15 cellular contexts compared by ENCODE assay signal in the genomic region with DNA sequence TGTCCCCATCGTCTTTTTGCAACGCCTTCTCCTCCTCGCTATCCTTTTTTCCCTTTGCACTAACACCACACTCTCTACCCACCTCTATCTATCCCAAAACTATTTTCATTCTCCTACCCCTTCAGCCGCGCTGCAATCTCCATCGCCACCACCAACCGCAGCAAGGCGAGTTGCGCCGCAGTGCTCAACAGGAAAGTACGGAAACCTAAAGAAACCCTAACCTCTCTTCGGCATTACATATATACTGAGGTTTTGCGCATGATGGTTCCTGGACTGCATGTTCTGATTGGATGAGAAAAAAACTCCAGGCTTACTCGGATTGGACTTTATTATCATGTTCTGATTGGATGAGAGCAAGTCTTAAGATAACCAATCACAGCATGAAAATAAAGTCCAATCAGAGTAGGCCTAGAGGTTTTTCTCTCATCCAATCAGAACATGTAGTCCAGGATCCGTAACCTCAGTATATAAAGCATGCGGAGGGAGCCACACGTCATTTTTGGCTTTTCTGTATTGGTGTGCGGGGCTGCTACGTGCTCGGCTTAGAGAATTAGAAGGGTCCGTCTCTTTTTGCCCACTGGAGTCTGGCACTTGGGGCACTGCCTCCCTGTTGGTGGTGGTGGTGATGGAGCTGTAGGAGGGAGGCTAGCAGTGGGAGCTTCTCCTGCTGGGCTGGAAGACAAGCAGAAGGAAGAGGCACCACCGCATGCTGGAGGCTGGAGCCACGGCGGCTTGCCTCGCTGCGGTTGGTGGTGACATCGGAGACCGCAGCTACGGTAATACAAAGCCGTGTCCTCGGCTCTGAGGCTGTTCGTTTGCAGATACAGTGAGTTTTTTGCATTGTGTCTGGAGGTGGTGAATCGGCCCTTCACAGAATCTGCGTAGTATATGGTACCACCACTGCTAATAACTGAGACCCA.
DNase-seq lines count a peak whose midpoint lies in the region; ATAC-seq and TF ChIP-seq lines count a peak whose summit lies in the region.
"Had no signal": no experiment of that assay in that cellular context is flagged by ENCODE, and none has a peak within 500 bp of the region (broad histone marks: within the 10 kb centered on the region; RNA-seq: fewer than 3 reads in every experiment).

No MANE protein-coding gene starts in this region.

- no peak overlapping the region for H2AFZ ChIP-seq in neuronal stem cell (ENCODE audit: low read length)
- H2AFZ ChIP-seq: GM23248 had no signal

- H3K79me1 ChIP-seq in neuronal stem cell (ENCODE audit: low read depth, low read length) = no peaks in the 10 kb centered on the region

- peaks cover 88% of the 10 kb centered on the region for H3K27me3 Mint-ChIP-seq in MCF 10A (ENCODE audit: insufficient read depth, unreplicated experiment)

- no peak overlapping the region for H4K8ac ChIP-seq in neuronal stem cell (ENCODE audit: low read depth, low read length)

- POLR2A ChIA-PET in MCF 10A (lab: Yijun Ruan, JAX) = no interaction called here

- H3K27me3 ChIP-seq in neuronal stem cell (ENCODE audit: control insufficient read depth in 3 of 3, insufficient read depth in 3 of 3, low read depth in 1 of 3, low read length in 3 of 3) = no peaks in the 10 kb centered on the region
- H3K27me3 ChIP-seq in Peyer's patch = no peaks in the 10 kb centered on the region

- H3K9me3 ChIP-seq in neuronal stem cell (replicated peaks in 1 of 2; ENCODE audit: control insufficient read depth in 2 of 2, insufficient read depth in 1 of 2, low read depth in 1 of 2, low read length in 2 of 2) = peaks cover 0 to 8% of the 10 kb centered on the region in 2 donors
- H3K9me3 ChIP-seq in Peyer's patch = no peaks in the 10 kb centered on the region

- H2AK5ac ChIP-seq in neuronal stem cell (ENCODE audit: low read depth, low read length) = no peak overlapping the region

- TF ChIP-seq CTCF in MCF 10A (IDR thresholded peaks at IDR 0.05; ENCODE audit: unreplicated experiment) (no peak), Peyer's patch (IDR thresholded peaks at IDR 0.05) (no peak)

- H2BK12ac ChIP-seq in neuronal stem cell (ENCODE audit: low read length) = peak overlapping the region; percentile 73

- peak; percentile 86 for DNase-seq in Daoy (ENCODE audit: low read depth)
- peak; percentile 97 for DNase-seq in H4 (ENCODE audit: low spot score)
- no peak for DNase-seq in neuronal stem cell (ENCODE audit: low spot score)
- no peak for DNase-seq in MCF 10A (ENCODE audit: unreplicated experiment)
- DNase-seq in Peyer's patch = no peak
- DNase-seq: C1 segment of cervical spinal cord; Calu3; CD4-positive, alpha-beta memory T cell; COR-L47; DMS53; DMS79 treated with DMSO at 0.1 percent for 48 hours; GM23248; H9 had no signal

- H3K36me3 ChIP-seq in neuronal stem cell (replicated peaks in 1 of 2; ENCODE audit: control insufficient read depth in 2 of 2, insufficient read depth in 2 of 2, low read length in 2 of 2) = no peaks in the 10 kb centered on the region
- no peaks in the 10 kb centered on the region for H3K36me3 ChIP-seq in Peyer's patch

- intact Hi-C loops in MCF 10A (cut with micrococcal nuclease) = no loop called here

- H3K36me3 Mint-ChIP-seq in MCF 10A (ENCODE audit: insufficient read depth, unreplicated experiment) = no peaks in the 10 kb centered on the region
- H3K36me3 Mint-ChIP-seq: CD4-positive, alpha-beta memory T cell had no signal

- no peak overlapping the region for H2BK120ac ChIP-seq in neuronal stem cell (ENCODE audit: low read depth, low read length)

- no TSS peak for BruUV-seq in MCF 10A (replicated peaks; lab: Mats Ljungman, UMichigan)

- H3K18ac ChIP-seq in neuronal stem cell (ENCODE audit: low read length) = no peak overlapping the region

- no peak overlapping the region for H3K4ac ChIP-seq in neuronal stem cell (ENCODE audit: low read length)

- no peak for ATAC-seq in GM18498 (IDR thresholded peaks at IDR 0.05; ENCODE audit: unreplicated experiment)
- ATAC-seq: HCT116 had no signal

- TF ChIP-seq POLR2A in Peyer's patch (IDR thresholded peaks at IDR 0.05) = no peak

- H3K4me3 Mint-ChIP-seq in MCF 10A (ENCODE audit: unreplicated experiment) = no peak overlapping the region
- H3K4me3 Mint-ChIP-seq: CD4-positive, alpha-beta memory T cell; H9 had no signal

- H3K27ac ChIP-seq in neuronal stem cell (replicated peaks; ENCODE audit: low read length) (no peak overlapping the region), Peyer's patch (no peak overlapping the region)
- H3K27ac ChIP-seq: GM23248 had no signal

- no peaks in the 10 kb centered on the region for H3K4me1 Mint-ChIP-seq in MCF 10A (ENCODE audit: insufficient read depth, unreplicated experiment)
- H3K4me1 Mint-ChIP-seq: CD4-positive, alpha-beta memory T cell; H9 had no signal

- H2BK5ac ChIP-seq in neuronal stem cell (ENCODE audit: low read length) = no peak overlapping the region

- H3K14ac ChIP-seq in neuronal stem cell (ENCODE audit: low read length) = no peak overlapping the region

- peak overlapping the region in 1 of 2 donors; percentile 1 for H3K4me3 ChIP-seq in neuronal stem cell (ENCODE audit: low read length in 2 of 2)
- no peak overlapping the region for H3K4me3 ChIP-seq in Peyer's patch
- H3K4me3 ChIP-seq: GM23248 had no signal

- CTCF ChIA-PET in MCF 10A (lab: Yijun Ruan, JAX) = interaction anchor here (1.3 to 1.9 kb wide), 2 partner anchors 10 to 34 kb away, joined by 3 to 18 read pairs; no protein-coding TSS in a partner anchor

- H3K27ac Mint-ChIP-seq in MCF 10A (ENCODE audit: low read depth, unreplicated experiment) = no peak overlapping the region
- H3K27ac Mint-ChIP-seq: CD4-positive, alpha-beta memory T cell; H9 had no signal

- no peak overlapping the region for H3K4me2 ChIP-seq in neuronal stem cell (ENCODE audit: insufficient read depth, low read length, poor library complexity, severe bottlenecking)

- 100% methylated on average over 3 of the region's 34 CpGs; no CpG with 5 or more reads in 1 of the 2 donors for WGBS in neuronal stem cell (ENCODE audit: extremely low coverage in 2 of 2, insufficient read length in 2 of 2, insufficient replicate concordance in 1 of 2), 2 donors

- H2BK15ac ChIP-seq in neuronal stem cell (ENCODE audit: low read length) = no peak overlapping the region

- no peak overlapping the region for H4K91ac ChIP-seq in neuronal stem cell (ENCODE audit: low read depth, low read length, poor library complexity)

- H3K9me3 Mint-ChIP-seq in MCF 10A (ENCODE audit: unreplicated experiment) = no peaks in the 10 kb centered on the region

- H3K23ac ChIP-seq in neuronal stem cell (ENCODE audit: low read depth, low read length, poor library complexity) = peak overlapping the region; percentile 95

- H3K4me1 ChIP-seq in neuronal stem cell (ENCODE audit: control insufficient read depth in 2 of 2, insufficient read depth in 1 of 2, low read depth in 1 of 2, low read length in 2 of 2) (no peaks in the 10 kb centered on the region), Peyer's patch (no peaks in the 10 kb centered on the region)

- peak overlapping the region; percentile 4 for H3K9ac ChIP-seq in neuronal stem cell (ENCODE audit: low read depth, low read length, poor library complexity)
- H3K9ac ChIP-seq: GM23248 had no signal

Comparison
In these comparisons a context has a peak if more than half of its experiments do, and no peak if none do; other contexts are left out.
1. DNase-seq: peak in Daoy (single experiment) and H4 (single experiment); none in neuronal stem cell (single experiment), MCF 10A (single experiment) and Peyer's patch (0 of 3).